In the genomic region with DNA sequence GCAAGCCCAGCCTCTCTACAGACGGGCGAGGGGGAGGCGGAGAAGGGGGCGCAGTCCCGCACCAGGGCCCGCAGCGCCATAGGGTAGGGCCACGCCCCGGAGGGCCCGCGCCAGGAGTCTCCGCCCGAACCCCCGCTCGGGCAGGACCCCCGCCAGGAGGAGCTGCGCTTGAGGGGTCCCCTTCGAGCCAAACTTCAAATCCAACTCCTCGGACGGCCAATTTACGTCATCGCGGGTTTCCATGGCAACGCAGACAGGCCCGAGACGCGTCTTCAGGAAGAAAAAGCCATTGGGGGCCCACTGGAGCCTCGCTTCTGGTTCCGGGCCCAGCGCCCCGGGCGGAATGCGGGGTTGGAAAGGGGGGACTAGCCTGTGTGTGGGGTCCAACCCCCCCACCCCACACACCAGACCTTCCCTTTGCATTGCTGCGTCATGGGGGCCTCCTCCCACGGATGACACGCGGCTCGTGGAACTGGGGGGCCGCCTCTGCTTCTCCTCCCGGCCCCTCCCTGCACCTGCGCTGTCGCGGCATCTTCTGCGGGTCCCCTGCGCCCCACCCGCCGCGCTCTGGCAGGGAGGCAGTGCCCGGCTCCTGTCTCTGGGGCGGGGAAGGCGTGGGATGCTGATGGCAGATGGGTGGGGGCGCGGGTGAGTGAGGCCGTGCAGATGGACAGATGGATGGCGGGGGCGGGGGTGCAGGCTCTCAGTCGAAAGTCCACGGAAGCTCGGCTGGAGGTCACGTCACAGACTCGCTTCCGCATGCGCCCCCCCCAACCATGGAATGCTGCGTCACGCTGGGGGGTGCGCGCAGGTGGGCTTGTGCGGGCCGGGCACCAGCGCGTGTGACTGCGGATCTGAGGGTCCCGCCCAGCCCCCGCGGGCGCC, we compare ENCODE assay signal across 8 cellular contexts. TPM values are rescaled to one million over a fixed set of nuclear protein-coding genes. Genes with fewer than 3 reads are reported as not detected.
A peak's percentile ranks its signal among the peaks of the same experiment; 100 is the strongest.
DNase-seq lines count a peak whose midpoint lies in the region; ATAC-seq lines count a peak whose summit lies in the region.

No MANE protein-coding gene starts in this region.

- CTCF ChIA-PET in activated CD4-positive, alpha-beta T cell treated with anti-CD3 and anti-CD28 coated beads for 36 hours (lab: Charles Lee) = interaction anchor here (0.5 kb wide), 1 partner anchor 58 kb away, joined by 4 read pairs; no protein-coding TSS in a partner anchor

- ATAC-seq in activated CD4-positive, alpha-beta T cell treated with anti-CD3 and anti-CD28 coated beads for 36 hours = peak; percentile 42
- ATAC-seq in HG03457 (IDR thresholded peaks at IDR 0.05; ENCODE audit: unreplicated experiment) = no peak

- H3K9me3 Mint-ChIP-seq in activated CD4-positive, alpha-beta T cell treated with anti-CD3 and anti-CD28 coated beads for 36 hours (ENCODE audit: low read depth) = no peaks in the 10 kb centered on the region

- DNase-seq in H7 = peak; percentile 92
- peak; percentile 86 for DNase-seq in activated CD4-positive, alpha-beta T cell treated with anti-CD3 and anti-CD28 coated beads for 36 hours
- peak; percentile 70 for DNase-seq in cerebellar cortex (ENCODE audit: low spot score)
- DNase-seq in kidney tubule cell (ENCODE audit: low spot score) = peak; percentile 26
- peak; percentile 77 for DNase-seq in stimulated activated CD4-positive, alpha-beta T cell treated with anti-CD3 and anti-CD28 coated beads, Interleukin-2, amount 100 ng/mL, for 24 hours
- DNase-seq in LoVo (ENCODE audit: low spot score) = no peak
- no peak for DNase-seq in HPDE6-E6E7 (ENCODE audit: extremely low spot score)

- peak overlapping the region; percentile 36; the same call in 1 of the 2 replicates for H3K4me3 ChIP-seq in H7 (ENCODE audit: insufficient read depth, low read depth, low read length)

- intact Hi-C loops in activated CD4-positive, alpha-beta T cell treated with anti-CD3 and anti-CD28 coated beads for 36 hours (cut with DNase I, micrococcal nuclease) = loop anchor here in 1 of 2 experiments (1.0 kb wide), 1 partner anchor 22 kb away; no protein-coding TSS in a partner anchor

- H3K27ac Mint-ChIP-seq in activated CD4-positive, alpha-beta T cell treated with anti-CD3 and anti-CD28 coated beads for 36 hours = no peak overlapping the region

- H3K36me3 ChIP-seq in H7 (replicated peaks; ENCODE audit: control insufficient read depth, insufficient read depth, low read length) = no peaks in the 10 kb centered on the region

- H3K27me3 ChIP-seq in H7 (ENCODE audit: control insufficient read depth, insufficient read depth, low read length) = peaks cover 58% of the 10 kb centered on the region

- no peaks in the 10 kb centered on the region for H3K36me3 Mint-ChIP-seq in activated CD4-positive, alpha-beta T cell treated with anti-CD3 and anti-CD28 coated beads for 36 hours (ENCODE audit: low read depth)

- H3K4me3 Mint-ChIP-seq in activated CD4-positive, alpha-beta T cell treated with anti-CD3 and anti-CD28 coated beads for 36 hours = peak overlapping the region; percentile 32

- H3K27me3 Mint-ChIP-seq in activated CD4-positive, alpha-beta T cell treated with anti-CD3 and anti-CD28 coated beads for 36 hours = peaks cover 13% of the 10 kb centered on the region

- POLR2A ChIA-PET in activated CD4-positive, alpha-beta T cell treated with anti-CD3 and anti-CD28 coated beads for 36 hours (lab: Charles Lee) = no interaction called here

- peaks cover 5% of the 10 kb centered on the region for H3K4me1 Mint-ChIP-seq in activated CD4-positive, alpha-beta T cell treated with anti-CD3 and anti-CD28 coated beads for 36 hours

RNA-seq across cellular contexts. Expression of a gene that starts 1.2 kb away (rescaled TPM):
- total RNA-seq in H7 (2014; rRNA removed; shearing (Covaris generic)) = 2.2 TPM in 1 of 2 replicates, not detected in the other
- total RNA-seq in activated CD4-positive, alpha-beta T cell treated with anti-CD3 and anti-CD28 coated beads for 36 hours = not detected

RNA-seq across cellular contexts. Expression of a gene that starts 11.7 kb away (rescaled TPM):
- total RNA-seq in H7 (2014; rRNA removed; shearing (Covaris generic)) = not detected in 2 replicates
- not detected for total RNA-seq in activated CD4-positive, alpha-beta T cell treated with anti-CD3 and anti-CD28 coated beads for 36 hours

RNA-seq across cellular contexts. Expression of a gene that starts 22.3 kb away (rescaled TPM):
- total RNA-seq in H7 (2014; rRNA removed; shearing (Covaris generic)) = 27.2 and 50.5 TPM in 2 replicates
- total RNA-seq in activated CD4-positive, alpha-beta T cell treated with anti-CD3 and anti-CD28 coated beads for 36 hours = 10 to 100 TPM; 28.3 to 37.0 TPM

RNA-seq across cellular contexts. Expression of a gene that starts 26.8 kb away (rescaled TPM):
- total RNA-seq in H7 (2014; rRNA removed; shearing (Covaris generic)) = 46.9 and 48.7 TPM in 2 replicates
- total RNA-seq in activated CD4-positive, alpha-beta T cell treated with anti-CD3 and anti-CD28 coated beads for 36 hours = 10 to 100 TPM; 58.1 to 73.2 TPM

RNA-seq across cellular contexts. Expression of a gene that starts 26.8 kb away (rescaled TPM):
- total RNA-seq in H7 (2014; rRNA removed; shearing (Covaris generic)) = 46.4 and 47.1 TPM in 2 replicates
- total RNA-seq in activated CD4-positive, alpha-beta T cell treated with anti-CD3 and anti-CD28 coated beads for 36 hours = 10 to 100 TPM; 43.3 to 50.2 TPM

Comparison
In these comparisons a context has a peak if more than half of its experiments do, and no peak if none do; other contexts are left out.
1. DNase-seq: peak in H7 (single experiment), activated CD4-positive, alpha-beta T cell treated with anti-CD3 and anti-CD28 coated beads for 36 hours (single experiment), cerebellar cortex (single experiment), kidney tubule cell (single experiment) and stimulated activated CD4-positive, alpha-beta T cell treated with anti-CD3 and anti-CD28 coated beads, Interleukin-2, amount 100 ng/mL, for 24 hours (2 of 2); none in LoVo (single experiment) and HPDE6-E6E7 (single experiment).